1 cellular context compared by ENCODE assay signal in genomic region chr9:15403155-15403554, GRCh38.
A peak's percentile ranks its signal among the peaks of the same experiment; 100 is the strongest.
TF ChIP-seq lines count a peak whose summit lies in the region.

No MANE protein-coding gene starts in this region.

TF ChIP-seq in K562, 482 proteins besides CTCF, POLR2A, EP300 and RAD21:
- no peak for TF ChIP-seq MTA1 (IDR thresholded peaks at IDR 0.05; ENCODE audit: borderline replicate concordance)
- TF ChIP-seq RBM39 (optimal IDR thresholded peaks at IDR 0.05; ENCODE audit: low read depth, low read length), result no peak
- TF ChIP-seq, protein P1, sequence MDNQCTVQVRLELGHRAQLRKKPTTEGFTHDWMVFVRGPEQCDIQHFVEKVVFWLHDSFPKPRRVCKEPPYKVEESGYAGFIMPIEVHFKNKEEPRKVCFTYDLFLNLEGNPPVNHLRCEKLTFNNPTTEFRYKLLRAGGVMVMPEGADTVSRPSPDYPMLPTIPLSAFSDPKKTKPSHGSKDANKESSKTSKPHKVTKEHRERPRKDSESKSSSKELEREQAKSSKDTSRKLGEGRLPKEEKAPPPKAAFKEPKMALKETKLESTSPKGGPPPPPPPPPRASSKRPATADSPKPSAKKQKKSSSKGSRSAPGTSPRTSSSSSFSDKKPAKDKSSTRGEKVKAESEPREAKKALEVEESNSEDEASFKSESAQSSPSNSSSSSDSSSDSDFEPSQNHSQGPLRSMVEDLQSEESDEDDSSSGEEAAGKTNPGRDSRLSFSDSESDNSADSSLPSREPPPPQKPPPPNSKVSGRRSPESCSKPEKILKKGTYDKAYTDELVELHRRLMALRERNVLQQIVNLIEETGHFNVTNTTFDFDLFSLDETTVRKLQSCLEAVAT (IDR thresholded peaks at IDR 0.05), result no peak
- TF ChIP-seq TAL1 (IDR thresholded peaks at IDR 0.05), result peak; percentile 76
- TF ChIP-seq CBFA2T2 (conservative IDR thresholded peaks at IDR 0.05), result peak; percentile 68
- TF ChIP-seq, protein P2, sequence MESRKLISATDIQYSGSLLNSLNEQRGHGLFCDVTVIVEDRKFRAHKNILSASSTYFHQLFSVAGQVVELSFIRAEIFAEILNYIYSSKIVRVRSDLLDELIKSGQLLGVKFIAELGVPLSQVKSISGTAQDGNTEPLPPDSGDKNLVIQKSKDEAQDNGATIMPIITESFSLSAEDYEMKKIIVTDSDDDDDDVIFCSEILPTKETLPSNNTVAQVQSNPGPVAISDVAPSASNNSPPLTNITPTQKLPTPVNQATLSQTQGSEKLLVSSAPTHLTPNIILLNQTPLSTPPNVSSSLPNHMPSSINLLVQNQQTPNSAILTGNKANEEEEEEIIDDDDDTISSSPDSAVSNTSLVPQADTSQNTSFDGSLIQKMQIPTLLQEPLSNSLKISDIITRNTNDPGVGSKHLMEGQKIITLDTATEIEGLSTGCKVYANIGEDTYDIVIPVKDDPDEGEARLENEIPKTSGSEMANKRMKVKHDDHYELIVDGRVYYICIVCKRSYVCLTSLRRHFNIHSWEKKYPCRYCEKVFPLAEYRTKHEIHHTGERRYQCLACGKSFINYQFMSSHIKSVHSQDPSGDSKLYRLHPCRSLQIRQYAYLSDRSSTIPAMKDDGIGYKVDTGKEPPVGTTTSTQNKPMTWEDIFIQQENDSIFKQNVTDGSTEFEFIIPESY (CRISPR knock-in tag; IDR thresholded peaks at IDR 0.05), result no peak
- no peak for TF ChIP-seq ETV6 (IDR thresholded peaks at IDR 0.05; ENCODE audit: borderline replicate concordance in 1 of 2, low read depth in 2 of 2, low read length in 1 of 2)
- no peak for TF ChIP-seq ETV6 (CRISPR knock-in tag; IDR thresholded peaks at IDR 0.05; ENCODE audit: borderline replicate concordance)
- peak; percentile 16; the same call in 1 of the 2 replicates for TF ChIP-seq POLR2AphosphoS5 (IDR thresholded peaks at IDR 0.05; ENCODE audit: control insufficient read depth, insufficient read depth, low read depth, low read length)
- peak; percentile 62; the same call in 1 of the 2 replicates for TF ChIP-seq ARID1B (IDR thresholded peaks at IDR 0.05)
- TF ChIP-seq ZNF384 (IDR thresholded peaks at IDR 0.05; ENCODE audit: low read depth, low read length), result no peak
- no peak for TF ChIP-seq ZFP36 (IDR thresholded peaks at IDR 0.05; ENCODE audit: low read depth, low read length, partially characterized antibody)
- TF ChIP-seq ESRRA (IDR thresholded peaks at IDR 0.05; ENCODE audit: borderline replicate concordance, low read depth), result no peak
- no peak for TF ChIP-seq ELF2 (CRISPR knock-in tag; IDR thresholded peaks at IDR 0.05)
- TF ChIP-seq NR2C1 (IDR thresholded peaks at IDR 0.05), result no peak
- no peak for TF ChIP-seq NR2C1 (tag; IDR thresholded peaks at IDR 0.05)
- peak; percentile 80 for TF ChIP-seq CBFA2T3 (IDR thresholded peaks at IDR 0.05)
- TF ChIP-seq ZNF655 (CRISPR knock-in tag; IDR thresholded peaks at IDR 0.05), result no peak
- TF ChIP-seq, protein P3, sequence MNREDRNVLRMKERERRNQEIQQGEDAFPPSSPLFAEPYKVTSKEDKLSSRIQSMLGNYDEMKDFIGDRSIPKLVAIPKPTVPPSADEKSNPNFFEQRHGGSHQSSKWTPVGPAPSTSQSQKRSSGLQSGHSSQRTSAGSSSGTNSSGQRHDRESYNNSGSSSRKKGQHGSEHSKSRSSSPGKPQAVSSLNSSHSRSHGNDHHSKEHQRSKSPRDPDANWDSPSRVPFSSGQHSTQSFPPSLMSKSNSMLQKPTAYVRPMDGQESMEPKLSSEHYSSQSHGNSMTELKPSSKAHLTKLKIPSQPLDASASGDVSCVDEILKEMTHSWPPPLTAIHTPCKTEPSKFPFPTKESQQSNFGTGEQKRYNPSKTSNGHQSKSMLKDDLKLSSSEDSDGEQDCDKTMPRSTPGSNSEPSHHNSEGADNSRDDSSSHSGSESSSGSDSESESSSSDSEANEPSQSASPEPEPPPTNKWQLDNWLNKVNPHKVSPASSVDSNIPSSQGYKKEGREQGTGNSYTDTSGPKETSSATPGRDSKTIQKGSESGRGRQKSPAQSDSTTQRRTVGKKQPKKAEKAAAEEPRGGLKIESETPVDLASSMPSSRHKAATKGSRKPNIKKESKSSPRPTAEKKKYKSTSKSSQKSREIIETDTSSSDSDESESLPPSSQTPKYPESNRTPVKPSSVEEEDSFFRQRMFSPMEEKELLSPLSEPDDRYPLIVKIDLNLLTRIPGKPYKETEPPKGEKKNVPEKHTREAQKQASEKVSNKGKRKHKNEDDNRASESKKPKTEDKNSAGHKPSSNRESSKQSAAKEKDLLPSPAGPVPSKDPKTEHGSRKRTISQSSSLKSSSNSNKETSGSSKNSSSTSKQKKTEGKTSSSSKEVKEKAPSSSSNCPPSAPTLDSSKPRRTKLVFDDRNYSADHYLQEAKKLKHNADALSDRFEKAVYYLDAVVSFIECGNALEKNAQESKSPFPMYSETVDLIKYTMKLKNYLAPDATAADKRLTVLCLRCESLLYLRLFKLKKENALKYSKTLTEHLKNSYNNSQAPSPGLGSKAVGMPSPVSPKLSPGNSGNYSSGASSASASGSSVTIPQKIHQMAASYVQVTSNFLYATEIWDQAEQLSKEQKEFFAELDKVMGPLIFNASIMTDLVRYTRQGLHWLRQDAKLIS (CRISPR knock-in tag; IDR thresholded peaks at IDR 0.05), result no peak
- no peak for TF ChIP-seq ZNF318 (IDR thresholded peaks at IDR 0.05; ENCODE audit: borderline replicate concordance in 1 of 2, low read depth in 1 of 2)
- no peak for TF ChIP-seq POLR2G (IDR thresholded peaks at IDR 0.05; ENCODE audit: low read depth, low read length)
- no peak for TF ChIP-seq DMBX1 (CRISPR knock-in tag; IDR thresholded peaks at IDR 0.05; ENCODE audit: borderline replicate concordance)
- TF ChIP-seq NCOR1 (IDR thresholded peaks at IDR 0.05), result peak; percentile 53
- TF ChIP-seq, protein P4, sequence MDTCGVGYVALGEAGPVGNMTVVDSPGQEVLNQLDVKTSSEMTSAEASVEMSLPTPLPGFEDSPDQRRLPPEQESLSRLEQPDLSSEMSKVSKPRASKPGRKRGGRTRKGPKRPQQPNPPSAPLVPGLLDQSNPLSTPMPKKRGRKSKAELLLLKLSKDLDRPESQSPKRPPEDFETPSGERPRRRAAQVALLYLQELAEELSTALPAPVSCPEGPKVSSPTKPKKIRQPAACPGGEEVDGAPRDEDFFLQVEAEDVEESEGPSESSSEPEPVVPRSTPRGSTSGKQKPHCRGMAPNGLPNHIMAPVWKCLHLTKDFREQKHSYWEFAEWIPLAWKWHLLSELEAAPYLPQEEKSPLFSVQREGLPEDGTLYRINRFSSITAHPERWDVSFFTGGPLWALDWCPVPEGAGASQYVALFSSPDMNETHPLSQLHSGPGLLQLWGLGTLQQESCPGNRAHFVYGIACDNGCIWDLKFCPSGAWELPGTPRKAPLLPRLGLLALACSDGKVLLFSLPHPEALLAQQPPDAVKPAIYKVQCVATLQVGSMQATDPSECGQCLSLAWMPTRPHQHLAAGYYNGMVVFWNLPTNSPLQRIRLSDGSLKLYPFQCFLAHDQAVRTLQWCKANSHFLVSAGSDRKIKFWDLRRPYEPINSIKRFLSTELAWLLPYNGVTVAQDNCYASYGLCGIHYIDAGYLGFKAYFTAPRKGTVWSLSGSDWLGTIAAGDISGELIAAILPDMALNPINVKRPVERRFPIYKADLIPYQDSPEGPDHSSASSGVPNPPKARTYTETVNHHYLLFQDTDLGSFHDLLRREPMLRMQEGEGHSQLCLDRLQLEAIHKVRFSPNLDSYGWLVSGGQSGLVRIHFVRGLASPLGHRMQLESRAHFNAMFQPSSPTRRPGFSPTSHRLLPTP (IDR thresholded peaks at IDR 0.05; ENCODE audit: borderline replicate concordance, extremely low read depth, insufficient read length), result no peak
- no peak for TF ChIP-seq BMI1 (IDR thresholded peaks at IDR 0.05; ENCODE audit: low read length)
- no peak for TF ChIP-seq ZNF75A (CRISPR knock-in tag; IDR thresholded peaks at IDR 0.05)
- peak; percentile 69 for TF ChIP-seq TEAD4 (IDR thresholded peaks at IDR 0.05; ENCODE audit: low read length)
- no peak for TF ChIP-seq TEAD4 (CRISPR knock-in tag; IDR thresholded peaks at IDR 0.05; ENCODE audit: borderline replicate concordance)
- no peak for TF ChIP-seq ZEB2 (IDR thresholded peaks at IDR 0.05)
- TF ChIP-seq FIP1L1 (IDR thresholded peaks at IDR 0.05; ENCODE audit: low read depth, low read length, poor library complexity, severe bottlenecking), result no peak
- TF ChIP-seq TCF3 (CRISPR knock-in tag; IDR thresholded peaks at IDR 0.05), result peak; percentile 66
- TF ChIP-seq NFYB (IDR thresholded peaks at IDR 0.05; ENCODE audit: extremely low read depth, insufficient read length), result peak; percentile 44
- no peak for TF ChIP-seq MAFF (IDR thresholded peaks at IDR 0.05; ENCODE audit: low read length)
